In the genomic region with DNA sequence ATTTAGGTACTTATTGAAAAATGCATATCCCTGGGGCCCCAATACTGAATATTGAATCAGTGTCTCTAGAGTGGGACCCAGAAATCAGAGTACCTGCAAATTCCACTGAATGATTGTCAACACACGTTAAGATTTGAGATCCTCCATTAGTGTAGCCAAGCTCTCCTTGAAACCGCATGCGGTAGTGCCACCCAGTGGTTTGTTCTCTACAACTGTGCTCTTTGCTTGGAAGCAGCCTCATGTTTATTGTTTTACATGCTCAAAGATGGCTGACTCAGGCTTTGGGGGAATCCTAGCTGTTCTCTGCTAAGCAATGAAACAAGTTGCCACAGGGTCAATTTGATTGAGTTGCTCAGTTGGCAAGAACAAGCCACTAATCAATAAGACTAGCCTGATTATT, we compare ENCODE assay signal across 8 cellular contexts.
A peak's percentile ranks its signal among the peaks of the same experiment; 100 is the strongest.
DNase-seq lines count a peak whose midpoint lies in the region; ATAC-seq, FAIRE-seq and TF ChIP-seq lines count a peak whose summit lies in the region.

No MANE protein-coding gene starts in this region.

- H3K4me3 Mint-ChIP-seq in neural progenitor cell = no peak overlapping the region
- no peak overlapping the region for H3K4me3 Mint-ChIP-seq in CD8-positive, alpha-beta memory T cell

- POLR2A ChIA-PET in CD8-positive, alpha-beta memory T cell (lab: Charles Lee) = no interaction called here

- peaks cover 17% of the 10 kb centered on the region for H3K9me3 Mint-ChIP-seq in neural progenitor cell
- H3K9me3 Mint-ChIP-seq in CD8-positive, alpha-beta memory T cell = peaks cover 0 to 4% (median 0%) of the 10 kb centered on the region in 5 donors

- no peaks in the 10 kb centered on the region for H3K4me1 ChIP-seq in neural progenitor cell
- H3K4me1 ChIP-seq in CD8-positive, alpha-beta memory T cell (ENCODE audit: insufficient read depth, low read length) = no peaks in the 10 kb centered on the region

- no peaks in the 10 kb centered on the region for H3K79me2 ChIP-seq in neural progenitor cell (ENCODE audit: low read depth)

- H3K27me3 Mint-ChIP-seq in neural progenitor cell (ENCODE audit: insufficient read depth, low read depth) = no peaks in the 10 kb centered on the region
- H3K27me3 Mint-ChIP-seq in CD8-positive, alpha-beta memory T cell = peaks cover 4 to 9% of the 10 kb centered on the region in 2 donors

- no peak overlapping the region for H3K27ac Mint-ChIP-seq in neural progenitor cell
- H3K27ac Mint-ChIP-seq in CD8-positive, alpha-beta memory T cell = no peak overlapping the region

- no peaks in the 10 kb centered on the region for H3K36me3 Mint-ChIP-seq in neural progenitor cell
- no peaks in the 10 kb centered on the region for H3K36me3 Mint-ChIP-seq in CD8-positive, alpha-beta memory T cell

- peak; percentile 71 for DNase-seq in AG20443 (ENCODE audit: low spot score)
- peak; percentile 10 for DNase-seq in RCC 7860 (ENCODE audit: low spot score)
- DNase-seq in epithelial cell of esophagus (ENCODE audit: low read depth) = peak; percentile 81
- peak; percentile 78 for DNase-seq in neural progenitor cell (ENCODE audit: low spot score)
- DNase-seq in 8988T = no peak
- DNase-seq in CD8-positive, alpha-beta memory T cell = no peak

- no peaks in the 10 kb centered on the region for H3K27me3 ChIP-seq in neural progenitor cell
- no peaks in the 10 kb centered on the region for H3K27me3 ChIP-seq in CD8-positive, alpha-beta memory T cell (ENCODE audit: insufficient read depth, low read length, poor library complexity, severe bottlenecking)

- FAIRE-seq in RCC 7860 (lab: Jason Lieb, UNC) = no peak

- CTCF ChIA-PET in CD8-positive, alpha-beta memory T cell (lab: Charles Lee) = no interaction called here

- H3K36me3 ChIP-seq in neural progenitor cell = no peaks in the 10 kb centered on the region
- no peaks in the 10 kb centered on the region for H3K36me3 ChIP-seq in CD8-positive, alpha-beta memory T cell (ENCODE audit: insufficient read depth, low read length)

- no peak overlapping the region for H3K4me2 ChIP-seq in neural progenitor cell

- H3K9ac ChIP-seq in neural progenitor cell = no peak overlapping the region

- no peaks in the 10 kb centered on the region for H3K4me1 Mint-ChIP-seq in neural progenitor cell
- H3K4me1 Mint-ChIP-seq in CD8-positive, alpha-beta memory T cell = no peaks in the 10 kb centered on the region

- peak; percentile 93 for ATAC-seq in GM18867 (IDR thresholded peaks at IDR 0.05; ENCODE audit: unreplicated experiment)
- ATAC-seq in HG03469 (IDR thresholded peaks at IDR 0.05; ENCODE audit: unreplicated experiment) = peak; percentile 69

- peak overlapping the region; percentile 60 for H2AFZ ChIP-seq in neural progenitor cell (replicated peaks)

- H3K4me3 ChIP-seq in epithelial cell of esophagus (ENCODE audit: low read length) (no peak overlapping the region), neural progenitor cell (no peak overlapping the region)
- no peak overlapping the region for H3K4me3 ChIP-seq in CD8-positive, alpha-beta memory T cell (ENCODE audit: low read length)

- no peak overlapping the region for H3K27ac ChIP-seq in neural progenitor cell
- no peak overlapping the region for H3K27ac ChIP-seq in CD8-positive, alpha-beta memory T cell (ENCODE audit: low read depth, low read length)

- TF ChIP-seq CTCF in epithelial cell of esophagus (IDR thresholded peaks at IDR 0.05; ENCODE audit: insufficient read depth, low read depth, low read length, missing control alignments) = peak; percentile 66
- TF ChIP-seq CTCF in neural progenitor cell (IDR thresholded peaks at IDR 0.05) = peak; percentile 73

- H4K20me1 ChIP-seq in neural progenitor cell (ENCODE audit: low read depth) = no peaks in the 10 kb centered on the region

- no peaks in the 10 kb centered on the region for H3F3A ChIP-seq in neural progenitor cell (ENCODE audit: low read depth)

- peaks cover 6% of the 10 kb centered on the region for H3K9me3 ChIP-seq in neural progenitor cell (ENCODE audit: low read depth)
- H3K9me3 ChIP-seq in CD8-positive, alpha-beta memory T cell (ENCODE audit: low read length) = no peaks in the 10 kb centered on the region

Comparison
In these comparisons a context has a peak if more than half of its experiments do, and no peak if none do; other contexts are left out.
1. DNase-seq: peak in AG20443 (single experiment), RCC 7860 (single experiment), epithelial cell of esophagus (single experiment) and neural progenitor cell (single experiment); none in 8988T (single experiment) and CD8-positive, alpha-beta memory T cell (0 of 5).